9 cellular contexts compared by ENCODE assay signal in the genomic region with DNA sequence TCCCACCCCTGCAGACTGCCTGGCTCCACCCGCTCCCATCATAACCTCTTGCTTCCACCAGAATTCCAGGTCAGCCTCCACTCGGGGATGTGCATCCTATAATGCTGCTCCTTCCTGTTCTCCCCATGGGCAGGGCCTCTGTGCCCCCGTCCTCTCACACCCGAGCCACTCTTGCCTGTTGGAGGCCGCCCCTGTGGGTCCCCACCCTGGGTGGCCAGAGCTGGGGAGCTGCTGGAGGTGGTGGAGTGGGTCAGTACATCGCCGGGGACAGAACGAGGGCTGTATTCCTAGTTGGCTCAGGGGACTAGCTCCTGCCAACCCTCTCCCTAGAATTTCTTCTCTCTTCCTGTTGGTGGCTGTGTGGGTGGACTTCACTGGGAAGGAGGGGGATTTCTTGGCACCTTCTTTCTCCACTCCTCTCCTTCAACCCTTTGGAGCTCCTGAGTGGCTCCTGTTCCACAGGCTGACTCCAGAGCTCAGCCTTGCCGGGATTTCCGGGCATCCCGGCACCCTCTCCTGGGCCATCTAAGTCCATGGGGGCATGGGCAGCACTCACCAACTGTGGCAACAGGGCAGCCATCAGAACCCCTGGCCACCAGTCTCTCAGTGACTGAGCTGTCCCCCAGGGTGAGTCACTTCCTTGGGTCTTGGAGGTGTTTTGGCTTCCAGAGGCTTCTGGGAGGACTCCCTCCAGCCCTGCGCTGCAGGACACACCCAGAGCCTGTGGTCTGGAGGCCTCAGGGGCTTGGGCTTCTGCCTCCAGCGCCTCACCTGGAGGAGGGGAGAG.
DNase-seq lines count a peak whose midpoint lies in the region; ATAC-seq and TF ChIP-seq lines count a peak whose summit lies in the region.
"Had no signal": no experiment of that assay in that cellular context is flagged by ENCODE, and none has a peak within 500 bp of the region (broad histone marks: within the 10 kb centered on the region; RNA-seq: fewer than 3 reads in every experiment).

No MANE protein-coding gene starts in this region.

- CTCF ChIA-PET in PC-9 (lab: Charles Lee): no interaction called here

- H3K4me3 ChIP-seq in PC-9: no peak overlapping the region
- no peak overlapping the region for H3K4me3 ChIP-seq in esophagus muscularis mucosa
- no peak overlapping the region for H3K4me3 ChIP-seq in stomach

- TF ChIP-seq CTCF in PC-9 (conservative IDR thresholded peaks at IDR 0.05) (no peak), esophagus muscularis mucosa (IDR thresholded peaks at IDR 0.05) (no peak), stomach (IDR thresholded peaks at IDR 0.05) (no peak)

- H3K4me1 ChIP-seq in PC-9 (replicated peaks; ENCODE audit: insufficient read depth) (peaks cover 24% of the 10 kb centered on the region), esophagus muscularis mucosa (peaks cover 66 to 92% (median 88%) of the 10 kb centered on the region in 4 donors), stomach (peaks cover 5 to 77% (median 42%) of the 10 kb centered on the region in 4 donors)

- POLR2A ChIA-PET in PC-9 (lab: Charles Lee; ENCODE audit: unreplicated experiment): interaction anchor here (0.6 kb wide), 2 partner anchors 243 to 319 kb away, joined by 5 to 7 read pairs; no protein-coding TSS in a partner anchor

- H3K27ac ChIP-seq in PC-9 (peak overlapping the region; percentile 26), esophagus muscularis mucosa (replicated peaks in 1 of 4) (peak overlapping the region; percentile 78 to 94 (median 92)), stomach (peak overlapping the region in 4 of 5 donors; percentile 7 to 87 (median 60))

- no peaks in the 10 kb centered on the region for H3K9me2 ChIP-seq in PC-9 (ENCODE audit: insufficient read depth)

- no TSS peak for BruUV-seq in PC-9 (replicated peaks; lab: Mats Ljungman, UMichigan)

- H3K27me3 ChIP-seq in PC-9 (ENCODE audit: insufficient read depth, low read depth): no peaks in the 10 kb centered on the region
- no peaks in the 10 kb centered on the region for H3K27me3 ChIP-seq in esophagus muscularis mucosa
- H3K27me3 ChIP-seq in stomach: no peaks in the 10 kb centered on the region

- in situ Hi-C loops in ACHN (cut with HindIII; ENCODE audit: low pct_ligation_motif_present, low pct_unique_long_range_greater_than_20kb, low sequenced_read_pairs): loop anchor here (25.0 kb wide), 2 partner anchors 158 to 308 kb away; partner anchors contain the start of gene STPG4

- H3K9me3 ChIP-seq in PC-9 (ENCODE audit: insufficient read depth, low read depth): no peaks in the 10 kb centered on the region
- H3K9me3 ChIP-seq in esophagus muscularis mucosa: no peaks in the 10 kb centered on the region
- no peaks in the 10 kb centered on the region for H3K9me3 ChIP-seq in stomach

- no peaks in the 10 kb centered on the region for H3K79me2 ChIP-seq in PC-9 (ENCODE audit: low read depth)

- TF ChIP-seq EP300 in esophagus muscularis mucosa (IDR thresholded peaks at IDR 0.05) (no peak), stomach (IDR thresholded peaks at IDR 0.05) (no peak)

- no peak overlapping the region for H2AFZ ChIP-seq in PC-9

- TF ChIP-seq POLR2A in esophagus muscularis mucosa (IDR thresholded peaks at IDR 0.05; ENCODE audit: low read depth) (no peak), stomach (IDR thresholded peaks at IDR 0.05) (no peak)

- no peak for ATAC-seq in GM18861 (IDR thresholded peaks at IDR 0.05; ENCODE audit: unreplicated experiment)

- whole genome bisulfite sequencing in esophagus muscularis mucosa: 88% methylated on average over 8 of the region's 13 CpGs
- WGBS in stomach, 5 donors: 78 to 94% (median 91%) methylated on average over 12 to 13 of the region's 13 CpGs

- no peaks in the 10 kb centered on the region for H4K20me1 ChIP-seq in PC-9 (ENCODE audit: insufficient read depth)

- peaks cover 9% of the 10 kb centered on the region; the same call in 1 of the 2 replicates for H3F3A ChIP-seq in PC-9 (ENCODE audit: insufficient read depth, low read depth)

- intact Hi-C loops in PC-9 (cut with micrococcal nuclease; ENCODE audit: unreplicated experiment): loop anchor here (1.0 kb wide), 1 partner anchor 26 kb away; no protein-coding TSS in a partner anchor
- intact Hi-C loops in esophagus muscularis mucosa (cut with DNase I): no loop called here
- intact Hi-C loops in stomach (cut with DNase I; ENCODE audit: low total_unique reads): no loop called here

- H3K36me3 ChIP-seq in PC-9 (ENCODE audit: low read depth) (peaks cover 13% of the 10 kb centered on the region), esophagus muscularis mucosa (peaks cover 0 to 33% (median 12%) of the 10 kb centered on the region in 4 donors), stomach (peaks cover 0 to 40% (median 35%) of the 10 kb centered on the region in 4 donors)

- peak overlapping the region; percentile 48 for H3K4me2 ChIP-seq in PC-9

- DNase-seq in EH (ENCODE audit: low read depth) (peak; percentile 59), PC-9 (peak; percentile 70 to 75), esophagus muscularis mucosa (ENCODE audit: extremely low spot score) (no peak), stomach (no peak), ureter (ENCODE audit: low spot score) (no peak), ACHN (no peak)
- DNase-seq: activated CD4-positive, CD25-positive, alpha-beta regulatory T cell; NCI-H2081 had no signal

Comparison
In these comparisons a context has a peak if more than half of its experiments do, and no peak if none do; other contexts are left out.
1. DNase-seq: peak in EH (single experiment) and PC-9 (2 of 2); none in esophagus muscularis mucosa (single experiment), stomach (single experiment), ureter (single experiment) and ACHN (single experiment).
2. H3K27ac ChIP-seq: peak in every context shown above with its lines; median percentile 92 in esophagus muscularis mucosa; 60 in stomach; 26 in PC-9.